15 cellular contexts compared by ENCODE assay signal in the genomic region with DNA sequence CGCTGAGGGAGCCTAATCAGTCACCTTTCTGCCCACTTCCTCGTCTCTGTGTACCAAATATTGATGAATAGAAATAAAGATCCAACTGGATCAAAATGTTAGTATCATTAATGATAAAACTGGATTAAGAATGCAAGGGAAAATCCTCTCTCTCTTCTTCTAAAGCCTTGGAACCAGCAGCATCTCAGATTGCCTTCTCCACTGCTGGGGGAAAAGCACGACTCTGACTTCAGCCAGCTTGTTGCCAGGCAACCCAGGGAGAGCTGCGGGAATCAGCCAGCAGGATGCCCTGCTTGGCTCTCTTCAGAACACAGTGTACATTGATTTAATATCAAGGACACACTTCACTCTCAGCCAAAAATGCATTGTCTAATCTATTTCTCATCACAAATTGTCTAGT. TPM values are rescaled to one million over a fixed set of nuclear protein-coding genes. Genes with fewer than 3 reads are reported as not detected.
DNase-seq lines count a peak whose midpoint lies in the region; TF ChIP-seq lines count a peak whose summit lies in the region.
"Had no signal": no experiment of that assay in that cellular context is flagged by ENCODE, and none has a peak within 500 bp of the region (broad histone marks: within the 10 kb centered on the region; RNA-seq: fewer than 3 reads in every experiment).

No MANE protein-coding gene starts in this region.

- no peak for TF ChIP-seq CTCF in tibial nerve (IDR thresholded peaks at IDR 0.05)

- H3K4ac ChIP-seq in mesendoderm (ENCODE audit: low read depth, low read length), result no peak overlapping the region

- H3K27me3 ChIP-seq in mesendoderm (ENCODE audit: insufficient read depth, low read length, poor library complexity) (no peaks in the 10 kb centered on the region), tibial nerve (peaks cover 0 to 6% of the 10 kb centered on the region in 2 donors)
- H3K27me3 ChIP-seq: BLaER1 had no signal

- TF ChIP-seq POLR2A in tibial nerve (IDR thresholded peaks at IDR 0.05), result no peak

- H3K9ac ChIP-seq in mesendoderm (ENCODE audit: low read length), result no peak overlapping the region
- H3K9ac ChIP-seq: BLaER1 had no signal

- H3K4me1 Mint-ChIP-seq in activated naive CD8-positive, alpha-beta T cell treated with anti-CD3 and anti-CD28 coated beads for 36 hours, result no peaks in the 10 kb centered on the region
- H3K4me1 Mint-ChIP-seq: activated naive CD8-positive, alpha-beta T cell treated with anti-CD3 and anti-CD28 coated beads, Interleukin-2, amount 10 ng/mL, durations not matched to agents 7 days and 5 days had no signal

- no peak overlapping the region for H2BK120ac ChIP-seq in mesendoderm (ENCODE audit: low read depth, low read length)

- no peaks in the 10 kb centered on the region for H3K79me1 ChIP-seq in mesendoderm (ENCODE audit: low read length)

- DNase-seq in DMS153 (lab: John Stamatoyannopoulos, UW) (peak; percentile 11), NCI-H1694 treated with DMSO at 0.1 percent for 48 hours (lab: John Stamatoyannopoulos, UW) (peak; percentile 26), caudate nucleus (lab: John Stamatoyannopoulos, UW) (peak in 38 of 61 donors; percentile 7 to 79 (median 40)), mesendoderm (peak; percentile 26), AG08395 (ENCODE audit: low spot score) (no peak), tibial nerve (ENCODE audit: low spot score in 2 of 2) (no peak)
- DNase-seq in activated CD4-positive, alpha-beta T cell treated with anti-CD3 and anti-CD28 coated beads, Interleukin-2, amount 50 U/mL, for 4 hours, result no peak
- no peak for DNase-seq in activated naive CD8-positive, alpha-beta T cell treated with anti-CD3 and anti-CD28 coated beads for 36 hours
- DNase-seq: activated naive CD8-positive, alpha-beta T cell treated with anti-CD3 and anti-CD28 coated beads, Interleukin-2, amount 10 ng/mL, durations not matched to agents 7 days and 5 days; GDM1; kidney had no signal

- H3K9me3 ChIP-seq in tibial nerve, result no peaks in the 10 kb centered on the region
- H3K9me3 ChIP-seq: BLaER1 had no signal

- no peak overlapping the region for H4K5ac ChIP-seq in mesendoderm (ENCODE audit: low read length)

- no peaks in the 10 kb centered on the region for H3K9me3 Mint-ChIP-seq in activated naive CD8-positive, alpha-beta T cell treated with anti-CD3 and anti-CD28 coated beads for 36 hours
- H3K9me3 Mint-ChIP-seq: activated naive CD8-positive, alpha-beta T cell treated with anti-CD3 and anti-CD28 coated beads, Interleukin-2, amount 10 ng/mL, durations not matched to agents 7 days and 5 days; dendritic cell treated with granulocyte-macrophage colony-stimulating factor and Interleukin-4, amounts not matched to agents 40 ng/mL and 50 ng/mL, for 4 days had no signal

- no peaks in the 10 kb centered on the region for H3K36me3 Mint-ChIP-seq in activated naive CD8-positive, alpha-beta T cell treated with anti-CD3 and anti-CD28 coated beads for 36 hours
- H3K36me3 Mint-ChIP-seq: activated naive CD8-positive, alpha-beta T cell treated with anti-CD3 and anti-CD28 coated beads, Interleukin-2, amount 10 ng/mL, durations not matched to agents 7 days and 5 days had no signal

- no peak overlapping the region for H4K8ac ChIP-seq in mesendoderm (ENCODE audit: low read depth, low read length)

- no peak overlapping the region for H2BK5ac ChIP-seq in mesendoderm (ENCODE audit: low read length)

- H3K27ac Mint-ChIP-seq in activated naive CD8-positive, alpha-beta T cell treated with anti-CD3 and anti-CD28 coated beads for 36 hours, result no peak overlapping the region
- H3K27ac Mint-ChIP-seq: activated naive CD8-positive, alpha-beta T cell treated with anti-CD3 and anti-CD28 coated beads, Interleukin-2, amount 10 ng/mL, durations not matched to agents 7 days and 5 days; dendritic cell treated with granulocyte-macrophage colony-stimulating factor and Interleukin-4, amounts not matched to agents 40 ng/mL and 50 ng/mL, for 4 days had no signal

- H3K18ac ChIP-seq in mesendoderm (ENCODE audit: low read length), result no peak overlapping the region

- H3K79me2 ChIP-seq in mesendoderm (ENCODE audit: control insufficient read depth, insufficient read depth, low read length), result no peaks in the 10 kb centered on the region

- no peak overlapping the region for H3K4me2 ChIP-seq in mesendoderm (ENCODE audit: low read length)
- H3K4me2 ChIP-seq: BLaER1 had no signal

- no peak overlapping the region for H3K23ac ChIP-seq in mesendoderm (ENCODE audit: low read length)

- H2AK5ac ChIP-seq in mesendoderm (ENCODE audit: low read length), result no peak overlapping the region

- H3K56ac ChIP-seq in mesendoderm (ENCODE audit: low read length), result no peak overlapping the region

- H3K27ac ChIP-seq in caudate nucleus (ENCODE audit: low read depth, low read length) (peak overlapping the region; percentile 76), mesendoderm (ENCODE audit: low read depth, low read length) (no peak overlapping the region), tibial nerve (no peak overlapping the region)
- H3K27ac ChIP-seq: BLaER1, SK-N-MC, VCaP had no signal

- WGBS in mesendoderm (ENCODE audit: extremely low coverage, insufficient coverage, low lambda C conversion rate), result no CpG with 5 or more reads among the region's 4 CpGs
- 41 to 43% methylated on average over 4 of the region's 4 CpGs for WGBS in tibial nerve, 2 donors

- TF ChIP-seq EP300 in tibial nerve (IDR thresholded peaks at IDR 0.05), result no peak

- peaks cover 17% of the 10 kb centered on the region for H3K27me3 Mint-ChIP-seq in activated naive CD8-positive, alpha-beta T cell treated with anti-CD3 and anti-CD28 coated beads for 36 hours

- no peaks in the 10 kb centered on the region for H3K36me3 ChIP-seq in mesendoderm (ENCODE audit: control insufficient read depth, insufficient read depth, low read length)
- no peaks in the 10 kb centered on the region for H3K36me3 ChIP-seq in tibial nerve
- H3K36me3 ChIP-seq: BLaER1 had no signal

- H3K4me1 ChIP-seq in mesendoderm (ENCODE audit: control insufficient read depth, low read depth, low read length) (no peaks in the 10 kb centered on the region), tibial nerve (no peaks in the 10 kb centered on the region)
- H3K4me1 ChIP-seq: BLaER1 had no signal

- H2BK15ac ChIP-seq in mesendoderm (replicated peaks; ENCODE audit: low read depth), result no peak overlapping the region

- no peak overlapping the region for H3K4me3 Mint-ChIP-seq in activated naive CD8-positive, alpha-beta T cell treated with anti-CD3 and anti-CD28 coated beads for 36 hours
- H3K4me3 Mint-ChIP-seq: activated naive CD8-positive, alpha-beta T cell treated with anti-CD3 and anti-CD28 coated beads, Interleukin-2, amount 10 ng/mL, durations not matched to agents 7 days and 5 days; dendritic cell treated with granulocyte-macrophage colony-stimulating factor and Interleukin-4, amounts not matched to agents 40 ng/mL and 50 ng/mL, for 4 days had no signal

- H3K4me3 ChIP-seq in mesendoderm (ENCODE audit: low read length) (no peak overlapping the region), tibial nerve (no peak overlapping the region)
- H3K4me3 ChIP-seq: BLaER1, SK-N-MC had no signal

RNA-seq across cellular contexts. Expression of a gene that starts 28.8 kb away (rescaled TPM):
- polyA plus RNA-seq in mesendoderm (2013, experiment 1 of 2), result 11.3 TPM
- polyA plus RNA-seq in mesendoderm (2013, experiment 2 of 2), result 11.7 TPM
- 10 to 100 TPM; 17.0 to 22.5 (median 19.9) TPM for total RNA-seq in tibial nerve
- total RNA-seq in activated naive CD8-positive, alpha-beta T cell treated with anti-CD3 and anti-CD28 coated beads for 36 hours, result 1 to 10 TPM; 4.3 to 5.2 TPM

RNA-seq across cellular contexts. Expression of a gene that starts 45.3 kb away (rescaled TPM):
- polyA plus RNA-seq in mesendoderm (2013, experiment 1 of 2), result not detected
- not detected for polyA plus RNA-seq in mesendoderm (2013, experiment 2 of 2)
- total RNA-seq in tibial nerve, result not detected
- total RNA-seq in activated naive CD8-positive, alpha-beta T cell treated with anti-CD3 and anti-CD28 coated beads for 36 hours, result not detected
- total RNA-seq: activated naive CD8-positive, alpha-beta T cell treated with anti-CD3 and anti-CD28 coated beads, Interleukin-2, amount 10 ng/mL, durations not matched to agents 7 days and 5 days; kidney had no signal

RNA-seq across cellular contexts. Expression of a gene that starts 59.8 kb away (rescaled TPM):
- not detected for polyA plus RNA-seq in mesendoderm (2013, experiment 1 of 2)
- not detected for polyA plus RNA-seq in mesendoderm (2013, experiment 2 of 2)
- not detected for total RNA-seq in tibial nerve
- not detected for total RNA-seq in activated naive CD8-positive, alpha-beta T cell treated with anti-CD3 and anti-CD28 coated beads for 36 hours
- total RNA-seq: activated naive CD8-positive, alpha-beta T cell treated with anti-CD3 and anti-CD28 coated beads, Interleukin-2, amount 10 ng/mL, durations not matched to agents 7 days and 5 days; kidney had no signal

Comparison
In these comparisons a context has a peak if more than half of its experiments do, and no peak if none do; other contexts are left out.
1. DNase-seq: peak in DMS153 (single experiment), NCI-H1694 treated with DMSO at 0.1 percent for 48 hours (single experiment), caudate nucleus (38 of 61) and mesendoderm (single experiment); none in AG08395 (single experiment), activated CD4-positive, alpha-beta T cell treated with anti-CD3 and anti-CD28 coated beads, Interleukin-2, amount 50 U/mL, for 4 hours (0 of 2), tibial nerve (0 of 2) and activated naive CD8-positive, alpha-beta T cell treated with anti-CD3 and anti-CD28 coated beads for 36 hours (single experiment).